ENCODE assay signal across 1 cellular context in genomic region chr12:115354007-115354452, GRCh38.
TF ChIP-seq lines count a peak whose summit lies in the region.

No MANE protein-coding gene starts in this region.

TF ChIP-seq in SK-N-SH, 30 proteins besides CTCF, POLR2A, EP300 and RAD21 (continued from another document):
- TF ChIP-seq MAX (IDR thresholded peaks at IDR 0.05; ENCODE audit: low read depth) = peak; percentile 50; the same call in 1 of the 2 replicates
- no peak for TF ChIP-seq GABPA (IDR thresholded peaks at IDR 0.05; ENCODE audit: low read depth)
- TF ChIP-seq MEF2A (IDR thresholded peaks at IDR 0.05; ENCODE audit: borderline replicate concordance, low read depth) = no peak
TF ChIP-seq in SK-N-SH: peak in this region for 10.
